ENCODE assay signal across 8 cellular contexts in the genomic region with DNA sequence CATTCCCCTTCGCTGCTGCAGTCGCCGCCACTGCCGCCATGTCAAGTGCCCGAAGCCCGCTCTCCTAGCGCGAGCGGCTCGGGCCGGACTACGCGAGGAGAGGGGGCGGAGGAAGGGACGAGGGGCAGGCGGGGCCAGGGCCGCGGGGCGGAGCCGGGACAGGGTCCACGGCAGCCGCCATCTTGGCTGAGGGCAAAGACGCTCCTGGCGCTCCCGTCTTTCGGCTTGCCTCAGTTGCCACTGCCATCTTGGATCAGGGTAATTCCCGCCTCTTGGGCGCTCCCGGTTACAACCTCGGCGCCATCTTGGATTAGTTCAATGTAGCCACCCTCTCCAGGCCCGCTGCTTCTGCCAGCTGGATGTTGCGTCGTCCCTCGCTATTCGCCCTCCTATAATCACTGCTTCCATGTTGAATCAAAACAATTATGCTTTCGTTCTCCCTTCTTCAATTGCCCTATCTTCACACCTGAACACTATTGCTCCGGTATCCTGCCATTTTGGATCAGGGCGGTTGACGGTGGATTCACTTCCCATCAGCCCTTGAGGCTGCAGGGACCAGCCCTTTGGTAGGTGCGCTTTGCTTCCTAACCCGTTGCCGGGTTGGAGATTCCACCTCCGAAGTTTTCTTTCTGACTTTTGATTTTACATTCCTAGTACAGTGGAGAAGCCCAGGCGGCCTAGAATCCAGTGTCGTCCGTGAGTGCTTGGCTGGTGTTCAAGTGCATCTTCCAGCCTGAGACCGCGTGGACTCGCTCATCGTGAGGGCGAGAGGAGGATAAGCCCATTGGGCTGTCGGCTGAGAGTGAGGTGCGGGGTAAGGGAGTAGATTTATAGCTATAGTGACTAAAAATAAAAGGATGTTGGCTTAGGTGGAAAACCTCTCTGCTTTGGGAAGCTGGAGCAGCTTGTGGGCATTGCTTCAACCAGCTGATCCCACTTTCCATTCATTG. TPM values are rescaled to one million over a fixed set of nuclear protein-coding genes. Genes with fewer than 3 reads are reported as not detected.
DNase-seq lines count a peak whose midpoint lies in the region; ATAC-seq and TF ChIP-seq lines count a peak whose summit lies in the region.

A gene with protein sequence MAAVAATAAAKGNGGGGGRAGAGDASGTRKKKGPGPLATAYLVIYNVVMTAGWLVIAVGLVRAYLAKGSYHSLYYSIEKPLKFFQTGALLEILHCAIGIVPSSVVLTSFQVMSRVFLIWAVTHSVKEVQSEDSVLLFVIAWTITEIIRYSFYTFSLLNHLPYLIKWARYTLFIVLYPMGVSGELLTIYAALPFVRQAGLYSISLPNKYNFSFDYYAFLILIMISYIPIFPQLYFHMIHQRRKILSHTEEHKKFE (minus strand): TSS at position 66 of the 950 bp plus-strand sequence. CDS start 26 bp downstream, at position 40.

- dilution Hi-C loops in IMR-90 (cut with HindIII; ENCODE audit: low sequenced_read_pairs, unreplicated experiment) = no loop called here

- H2BK20ac ChIP-seq in IMR-90 (ENCODE audit: low read depth, low read length) = peak within 1 kb of the TSS; percentile 80

- H2BK120ac ChIP-seq in IMR-90 (ENCODE audit: low read depth, low read length) = peak within 1 kb of the TSS; percentile 95

- no peak for TF ChIP-seq CTCF in IMR-90 (conservative IDR thresholded peaks at IDR 0.05; ENCODE audit: low read depth, low read length)
- TF ChIP-seq CTCF in epithelial cell of esophagus (IDR thresholded peaks at IDR 0.05; ENCODE audit: insufficient read depth, low read depth, low read length, missing control alignments) = no peak

- H3K4me2 ChIP-seq in IMR-90 (ENCODE audit: low read depth, low read length) = peak within 1 kb of the TSS; percentile 92

- 0 out of 2 replicates have a peak, but pooled peaks cover 2% of the 10 kb centered on the region for H3K9me1 ChIP-seq in IMR-90 (ENCODE audit: insufficient read depth, low read length)

- peak within 1 kb of the TSS; percentile 92 for H2AK9ac ChIP-seq in IMR-90 (replicated peaks; ENCODE audit: low read depth, low read length, poor library complexity)

- intact Hi-C loops in IMR-90 (cut with micrococcal nuclease) = loop anchor here (1.0 kb wide), 2 partner anchors 20 to 134 kb away; no protein-coding TSS in a partner anchor

- 0% methylated on average over 15 of the region's 54 CpGs; no CpG with 5 or more reads in 1 of the 2 experiments for WGBS in IMR-90 (ENCODE audit: extremely low coverage in 2 of 2, insufficient read length in 1 of 2), 2 experiments

- peak within 1 kb of the TSS; percentile 68 for H3K9ac ChIP-seq in IMR-90 (ENCODE audit: low read depth, low read length)

- TF ChIP-seq RAD21 in IMR-90 (IDR thresholded peaks at IDR 0.05; ENCODE audit: low read length) = no peak

- H3K9me3 ChIP-seq in IMR-90 (ENCODE audit: control insufficient read depth, insufficient read depth, low read length) (no peaks in the 10 kb centered on the region), mononuclear cell (ENCODE audit: low read depth, low read length) (peaks cover 4% of the 10 kb centered on the region)

- H3K27me3 ChIP-seq in IMR-90 (ENCODE audit: control insufficient read depth, insufficient read depth, low read length) (no peaks in the 10 kb centered on the region), mononuclear cell (ENCODE audit: insufficient read depth, low read length) (no peaks in the 10 kb centered on the region)

- in situ Hi-C loops in IMR-90 (cut with MboI; ENCODE audit: low sequenced_read_pairs) = no loop called here

- peak within 1 kb of the TSS; percentile 84 for H2AK5ac ChIP-seq in IMR-90 (ENCODE audit: low read depth, low read length)

- DNase-seq in DMS 273 (lab: John Stamatoyannopoulos, UW; ENCODE audit: unreplicated experiment) (peak; percentile 100), IMR-90 (peak; percentile 97), OCI-M1 (lab: John Stamatoyannopoulos, UW) (peak; percentile 98), activated T-cell treated with anti-CD3 and anti-CD28 coated beads for 24 hours (ENCODE audit: low read depth) (peak; percentile 93), epithelial cell of esophagus (ENCODE audit: low read depth) (peak; percentile 98)
- peak; percentile 81 to 91 for DNase-seq in stimulated activated CD8-positive, alpha-beta memory T cell treated with anti-CD3 and anti-CD28 coated beads, Interleukin-4, amount 100 ng/mL, for 1 hour (ENCODE audit: low read depth in 2 of 2, low spot score in 1 of 2)

- H2BK15ac ChIP-seq in IMR-90 (ENCODE audit: low read depth, low read length) = peak within 1 kb of the TSS; percentile 100; the same call in 2 of the 3 replicates

- H4K5ac ChIP-seq in IMR-90 (ENCODE audit: low read depth, low read length) = peak within 1 kb of the TSS; percentile 98

- CTCF ChIA-PET in IMR-90 (lab: Yijun Ruan, JAX) = no interaction called here

- peak; percentile 39; the same call in 1 of the 2 replicates for TF ChIP-seq POLR2A in IMR-90 (IDR thresholded peaks at IDR 0.05; ENCODE audit: low read depth, low read length)

- H3K4me3 ChIP-seq in IMR-90 (ENCODE audit: insufficient read depth, low read depth, low read length) = peak within 1 kb of the TSS; percentile 63
- H3K4me3 ChIP-seq in epithelial cell of esophagus (ENCODE audit: low read length) = peak within 1 kb of the TSS; percentile 96
- peak within 1 kb of the TSS; percentile 80 for H3K4me3 ChIP-seq in mononuclear cell (ENCODE audit: low read length)

- H3K4ac ChIP-seq in IMR-90 (ENCODE audit: low read depth, low read length) = peak within 1 kb of the TSS; percentile 96

- H3K4me1 ChIP-seq in IMR-90 (ENCODE audit: control insufficient read depth, insufficient read depth, low read length) (no peaks in the 10 kb centered on the region), mononuclear cell (ENCODE audit: insufficient read depth, low read length) (peaks cover 25% of the 10 kb centered on the region)

- peak within 1 kb of the TSS; percentile 96 for H3K18ac ChIP-seq in IMR-90 (ENCODE audit: low read depth, low read length)

- peak within 1 kb of the TSS; percentile 98 for H2AFZ ChIP-seq in IMR-90 (replicated peaks; ENCODE audit: low read length, poor library complexity)

- BruUV-seq in IMR-90 (replicated peaks; lab: Mats Ljungman, UMichigan) = no TSS peak

- POLR2A ChIA-PET in IMR-90 (lab: Charles Lee; ENCODE audit: unreplicated experiment) = no interaction called here

- H3K14ac ChIP-seq in IMR-90 (replicated peaks; ENCODE audit: low read depth, low read length) = peak within 1 kb of the TSS; percentile 98

- peak within 1 kb of the TSS; percentile 97 for H2BK5ac ChIP-seq in IMR-90 (ENCODE audit: low read depth, low read length, poor library complexity, severe bottlenecking)

- H3K27ac ChIP-seq in IMR-90 (ENCODE audit: insufficient read depth, low read length) = peak within 1 kb of the TSS; percentile 94

- peak within 1 kb of the TSS; percentile 93 for H3K56ac ChIP-seq in IMR-90 (ENCODE audit: extremely low read depth, insufficient read depth, low read length)

- H3K79me1 ChIP-seq in IMR-90 (ENCODE audit: low read depth in 1 of 2, low read length in 2 of 2) = peaks cover 13 to 42% of the 10 kb centered on the region in 2 experiments

- ATAC-seq in GM21528 (IDR thresholded peaks at IDR 0.05; ENCODE audit: low FRiP score, unreplicated experiment) (peak; percentile 92), IMR-90 (ENCODE audit: low read depth) (peak; percentile 95)

- peaks cover 1% of the 10 kb centered on the region; the same call in 1 of the 2 replicates for H3K36me3 ChIP-seq in IMR-90 (ENCODE audit: control insufficient read depth, insufficient read depth, low read length)

- peak within 1 kb of the TSS; percentile 96 for H3K23ac ChIP-seq in IMR-90 (ENCODE audit: low read depth, low read length)

- peak within 1 kb of the TSS; percentile 91 to 100 for H4K8ac ChIP-seq in IMR-90 (ENCODE audit: low read depth in 2 of 2, low read length in 2 of 2)

- no peaks in the 10 kb centered on the region for H4K20me1 ChIP-seq in IMR-90 (ENCODE audit: insufficient read depth, low read length)

- peak within 1 kb of the TSS; percentile 99 for H4K91ac ChIP-seq in IMR-90 (ENCODE audit: insufficient read depth, low read depth, low read length)

TF ChIP-seq in IMR-90, 13 proteins besides CTCF, POLR2A, EP300 and RAD21 (continues in another document):
- TF ChIP-seq FOS (IDR thresholded peaks at IDR 0.05; ENCODE audit: low read depth, low read length) = no peak
- TF ChIP-seq MAFK (IDR thresholded peaks at IDR 0.05; ENCODE audit: low read depth, low read length) = no peak
- no peak for TF ChIP-seq RCOR1 (IDR thresholded peaks at IDR 0.05; ENCODE audit: insufficient replicate concordance, low read length)
- TF ChIP-seq NFE2L2 (IDR thresholded peaks at IDR 0.05; ENCODE audit: low read depth, low read length) = no peak
- 0 out of 2 replicates have a peak, but pooled peaks have one; percentile 4 for TF ChIP-seq CEBPB (IDR thresholded peaks at IDR 0.05; ENCODE audit: low read depth, low read length)
- TF ChIP-seq CHD1 (IDR thresholded peaks at IDR 0.05; ENCODE audit: low read depth, low read length) = no peak
- TF ChIP-seq RFX5 (IDR thresholded peaks at IDR 0.05; ENCODE audit: low read depth, low read length) = no peak
- peak; percentile 74; the same call in 1 of the 2 replicates for TF ChIP-seq MXI1 (IDR thresholded peaks at IDR 0.05; ENCODE audit: borderline replicate concordance, low read depth, low read length)
- TF ChIP-seq BHLHE40 (IDR thresholded peaks at IDR 0.05; ENCODE audit: low read depth, low read length) = no peak
- TF ChIP-seq, protein P1, sequence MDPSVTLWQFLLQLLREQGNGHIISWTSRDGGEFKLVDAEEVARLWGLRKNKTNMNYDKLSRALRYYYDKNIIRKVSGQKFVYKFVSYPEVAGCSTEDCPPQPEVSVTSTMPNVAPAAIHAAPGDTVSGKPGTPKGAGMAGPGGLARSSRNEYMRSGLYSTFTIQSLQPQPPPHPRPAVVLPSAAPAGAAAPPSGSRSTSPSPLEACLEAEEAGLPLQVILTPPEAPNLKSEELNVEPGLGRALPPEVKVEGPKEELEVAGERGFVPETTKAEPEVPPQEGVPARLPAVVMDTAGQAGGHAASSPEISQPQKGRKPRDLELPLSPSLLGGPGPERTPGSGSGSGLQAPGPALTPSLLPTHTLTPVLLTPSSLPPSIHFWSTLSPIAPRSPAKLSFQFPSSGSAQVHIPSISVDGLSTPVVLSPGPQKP (IDR thresholded peaks at IDR 0.05; ENCODE audit: borderline replicate concordance, low read depth, low read length) = no peak
- peak; percentile 81; the same call in 1 of the 2 replicates for TF ChIP-seq MAZ (IDR thresholded peaks at IDR 0.05; ENCODE audit: borderline replicate concordance, low read depth, low read length)
- TF ChIP-seq SMC3 (IDR thresholded peaks at IDR 0.05; ENCODE audit: low read depth, low read length) = no peak

RNA-seq across cellular contexts. Expression of the gene that starts here (rescaled TPM):
- total RNA-seq in IMR-90 (2012; rRNA removed) (22.6 and 35.8 TPM in 2 replicates), mononuclear cell (14.4 TPM)
- 18.6 and 21.5 TPM in 2 replicates for polyA plus RNA-seq in IMR-90 (2012; rRNA removed)
- polyA plus RNA-seq in IMR-90 (2012; cell fraction: cytosol; rRNA removed) = 4.9 TPM in 2 replicates
- 3.4 and 15.4 TPM in 2 replicates for polyA plus RNA-seq in IMR-90 (2012; cell fraction: nucleus; rRNA removed; ENCODE audit: low replicate concordance)

Comparison
In these comparisons a context has a peak if more than half of its experiments do, and no peak if none do; other contexts are left out.
1. Peak in every context shown above with its lines: DNase-seq, ATAC-seq, H3K4me3 ChIP-seq and H3K27ac ChIP-seq.